In genomic region chr1:48701445-48701844, GRCh38 we compare ENCODE assay signal across 23 cellular contexts.
DNase-seq lines count a peak whose midpoint lies in the region; ATAC-seq, FAIRE-seq and TF ChIP-seq lines count a peak whose summit lies in the region.
"Had no signal": no experiment of that assay in that cellular context is flagged by ENCODE, and none has a peak within 500 bp of the region (broad histone marks: within the 10 kb centered on the region; RNA-seq: fewer than 3 reads in every experiment).

No MANE protein-coding gene starts in this region.

- H3K27ac ChIP-seq in RWPE1 (no peak overlapping the region), kidney (ENCODE audit: low read depth in 2 of 2, low read length in 2 of 2) (peak overlapping the region in 1 of 2 donors; percentile 57)
- H3K27ac ChIP-seq: BLaER1 treated with 17β-estradiol and CSF1 and Interleukin-3, amounts not matched to agents 10 nM and 100 nM had no signal

- H3K9ac ChIP-seq in kidney (ENCODE audit: low read length in 2 of 2), result no peak overlapping the region
- H3K9ac ChIP-seq: BLaER1 treated with 17β-estradiol and CSF1 and Interleukin-3, amounts not matched to agents 10 nM and 100 nM; SK-N-SH had no signal

- no peaks in the 10 kb centered on the region for H3K9me3 ChIP-seq in kidney (ENCODE audit: control insufficient read depth in 1 of 2, low read length in 2 of 2)
- H3K9me3 ChIP-seq: BLaER1 treated with 17β-estradiol and CSF1 and Interleukin-3, amounts not matched to agents 10 nM and 100 nM; MG63; SK-N-SH had no signal

- in situ Hi-C loops in Caki2 (cut with HindIII; ENCODE audit: low pct_unique_long_range_greater_than_20kb, low sequenced_read_pairs), result no loop called here

- intact Hi-C loops in kidney (cut with DNase I), result no loop called here

- peak; percentile 64 for DNase-seq in Caki2 (ENCODE audit: low read depth)
- peak; percentile 12 for DNase-seq in RWPE1 (ENCODE audit: low spot score)
- no peak for DNase-seq in kidney
- no peak for DNase-seq in GF-D8 (lab: John Stamatoyannopoulos, UW)
- no peak for DNase-seq in A172 (ENCODE audit: low spot score)
- DNase-seq in cerebellum (ENCODE audit: low spot score), result no peak
- no peak for DNase-seq in activated CD8-positive, alpha-beta memory T cell treated with anti-CD3 and anti-CD28 coated beads, Interleukin-2, amount 50 U/mL, for 4 hours
- DNase-seq: 8988T; CD8-positive, alpha-beta T cell; Kasumi-1; MG63; NCI-H1092; NCI-H1436 treated with DMSO at 0.1 percent for 48 hours; NCI-H2029; NCI-H526; SHP77 treated with DMSO at 0.1 percent for 48 hours; SK-N-SH had no signal

- CTCF ChIA-PET in RWPE1 (lab: Yijun Ruan, JAX), result no interaction called here

- no peaks in the 10 kb centered on the region for H3K36me3 ChIP-seq in kidney (ENCODE audit: control insufficient read depth in 1 of 2, insufficient read depth in 2 of 2, low read length in 2 of 2)
- H3K36me3 ChIP-seq: BLaER1 treated with 17β-estradiol and CSF1 and Interleukin-3, amounts not matched to agents 10 nM and 100 nM; MG63 had no signal

- H3K4me1 ChIP-seq in kidney (ENCODE audit: control insufficient read depth in 1 of 2, insufficient read depth in 1 of 2, low read depth in 1 of 2, low read length in 2 of 2), result peaks cover 12 to 23% of the 10 kb centered on the region in 2 donors

- H3K4me3 ChIP-seq in kidney (ENCODE audit: low read length in 2 of 2), result peak overlapping the region in 1 of 2 donors; percentile 8
- H3K4me3 ChIP-seq: BLaER1 treated with 17β-estradiol and CSF1 and Interleukin-3, amounts not matched to agents 10 nM and 100 nM; MG63 had no signal

- POLR2A ChIA-PET in RWPE1 (lab: Yijun Ruan, JAX; ENCODE audit: low non-redundant PET), result no interaction called here

- peak; percentile 47 for ATAC-seq in GM21423 (IDR thresholded peaks at IDR 0.05; ENCODE audit: unreplicated experiment)
- ATAC-seq: CD8-positive, alpha-beta T cell; Panc1 had no signal

- no peak for TF ChIP-seq CTCF in RWPE1 (conservative IDR thresholded peaks at IDR 0.05; ENCODE audit: low read depth)
- TF ChIP-seq CTCF in kidney (IDR thresholded peaks at IDR 0.05; ENCODE audit: borderline replicate concordance, extremely low read depth, insufficient read depth), result no peak

- peak; percentile 94 for FAIRE-seq in kidney (lab: Jason Lieb, UNC)
- FAIRE-seq: D721Med, GM12892, H1 had no signal

Comparison
In these comparisons a context has a peak if more than half of its experiments do, and no peak if none do; other contexts are left out.
1. DNase-seq: peak in Caki2 (single experiment) and RWPE1 (single experiment); none in kidney (single experiment), GF-D8 (single experiment), A172 (single experiment), cerebellum (single experiment) and activated CD8-positive, alpha-beta memory T cell treated with anti-CD3 and anti-CD28 coated beads, Interleukin-2, amount 50 U/mL, for 4 hours (single experiment).